Comparison of ENCODE assay signal across 19 cellular contexts in the genomic region with DNA sequence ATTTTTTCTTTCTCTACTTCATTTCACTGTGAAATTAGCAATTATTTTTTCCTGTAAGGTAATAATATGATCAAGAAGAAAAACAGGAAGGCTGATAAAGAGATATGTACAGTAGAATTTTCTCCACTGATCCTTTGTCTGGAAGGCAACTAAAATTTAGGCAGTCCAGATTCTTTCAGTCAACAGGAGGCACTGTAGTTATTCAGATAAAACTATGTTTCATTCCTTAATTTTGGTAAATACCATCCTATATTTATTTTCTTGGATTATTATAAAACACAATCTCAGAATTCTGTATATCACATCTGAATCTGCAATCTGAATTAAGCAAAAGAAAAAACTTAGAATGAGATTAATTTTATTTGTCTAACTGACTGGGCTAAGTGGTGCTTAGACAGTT.
"Had no signal": no experiment of that assay in that cellular context is flagged by ENCODE, and none has a peak within 500 bp of the region (broad histone marks: within the 10 kb centered on the region; RNA-seq: fewer than 3 reads in every experiment).

No MANE protein-coding gene starts in this region.

- H3K4me1 ChIP-seq: heart right ventricle, left lung, pancreas, thyroid gland, vagina had no signal

- H3K4me3 ChIP-seq: heart right ventricle, left lung, pancreas, skin epidermis, thyroid gland, vagina had no signal

- H3K36me3 ChIP-seq: heart right ventricle, left lung, pancreas, thyroid gland, vagina, WERI-Rb-1 had no signal

- H3K27ac ChIP-seq: epithelial cell of prostate, heart right ventricle, left lung, pancreas, skin epidermis, thyroid gland, vagina, WERI-Rb-1 had no signal

- DNase-seq: activated CD4-positive, alpha-beta T cell treated with anti-CD3 and anti-CD28 coated beads for 4 hours; activated CD8-positive, alpha-beta memory T cell treated with anti-CD3 and anti-CD28 coated beads, Interleukin-2, amount 50 U/mL, for 4 hours; activated CD8-positive, alpha-beta T cell treated with anti-CD3 and anti-CD28 coated beads for 36 hours; activated naive CD4-positive, alpha-beta T cell; activated naive CD8-positive, alpha-beta T cell treated with anti-CD3 and anti-CD28 coated beads, Interleukin-2, amount 50 U/mL, for 24 hours; activated T-cell treated with anti-CD3 and anti-CD28 coated beads, Interleukin-2, amount 50 U/mL, for 72 hours; caudate nucleus; cortex of kidney; effector memory CD4-positive, alpha-beta T cell; heart right ventricle; islet precursor cell; left lung; pancreas; T-cell; thyroid gland; WERI-Rb-1 had no signal

- H3K27me3 ChIP-seq: heart right ventricle, left lung, pancreas, thyroid gland, vagina had no signal
